ENCODE assay signal across 8 cellular contexts in the genomic region with DNA sequence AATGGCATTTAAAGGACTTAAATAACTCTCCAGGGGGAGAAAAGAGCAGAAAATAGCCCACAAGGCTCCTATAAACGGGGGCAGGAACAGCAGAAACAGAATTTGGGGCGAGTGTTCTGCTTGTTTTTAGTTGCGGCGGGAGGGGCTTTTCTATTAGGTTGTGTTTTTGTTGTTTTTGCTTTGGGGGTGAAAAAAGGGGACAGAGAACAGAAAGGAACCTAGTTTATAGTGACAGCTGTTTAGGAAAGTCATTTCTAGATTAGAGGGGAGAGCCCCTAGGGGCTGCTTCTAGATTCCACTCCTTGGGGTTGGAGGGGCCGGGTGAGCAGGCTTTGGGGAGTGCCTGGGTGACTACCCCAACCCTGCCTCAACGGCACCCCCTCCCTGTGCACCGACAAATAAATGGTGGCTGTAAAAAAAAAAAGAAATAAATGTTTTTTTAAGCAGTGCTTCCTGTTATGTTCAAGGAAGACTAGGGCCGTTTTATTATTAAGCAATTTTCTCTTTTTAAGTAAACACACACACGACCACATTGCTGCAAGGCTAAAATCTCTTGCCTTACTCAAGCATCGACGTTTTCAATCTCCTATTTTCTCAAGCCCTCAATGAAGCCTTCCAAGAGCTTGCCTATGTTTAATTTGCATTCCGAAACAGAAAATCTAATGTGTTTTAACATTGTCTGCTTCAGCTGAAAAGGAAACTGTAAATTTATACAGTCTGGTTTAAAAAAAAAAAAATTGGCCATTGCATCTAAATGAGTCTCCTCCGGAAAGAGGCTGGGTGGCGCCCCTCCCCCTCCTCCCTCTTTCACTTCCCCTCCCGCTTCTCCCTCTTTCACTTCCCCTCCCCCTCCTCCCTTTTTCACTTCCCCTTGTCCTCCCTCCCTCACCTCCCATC.
DNase-seq lines count a peak whose midpoint lies in the region; ATAC-seq lines count a peak whose summit lies in the region.

No MANE protein-coding gene starts in this region.

- ATAC-seq in GM21381 (IDR thresholded peaks at IDR 0.05; ENCODE audit: unreplicated experiment) (peak; percentile 67), HG03575 (IDR thresholded peaks at IDR 0.05; ENCODE audit: extremely low read depth, insufficient number of reproducible peaks, low FRiP score, unreplicated experiment) (peak; percentile 82)

- peak; percentile 24 for DNase-seq in ELF-1 (ENCODE audit: low read depth, low spot score)
- peak; percentile 47 for DNase-seq in SKM-1 treated with dmso at 0.1 percent for 144 hours (lab: John Stamatoyannopoulos, UW; ENCODE audit: unreplicated experiment)
- peak; percentile 40 for DNase-seq in astrocyte of the hippocampus (ENCODE audit: low read depth, low spot score)
- peak; percentile 33 for DNase-seq in kidney tubule cell (ENCODE audit: low spot score)
- DNase-seq in stimulated activated CD4-positive, alpha-beta T cell treated with anti-CD3 and anti-CD28 coated beads, Interleukin-2, amount 100 ng/mL, for 24 hours: peak; percentile 63 to 65
- no peak for DNase-seq in amniotic stem cell (lab: John Stamatoyannopoulos, UW)
